In genomic region chr11:120818097-120818496, GRCh38 we compare ENCODE assay signal across 28 cellular contexts.
"Had no signal": no experiment of that assay in that cellular context is flagged by ENCODE, and none has a peak within 500 bp of the region (broad histone marks: within the 10 kb centered on the region; RNA-seq: fewer than 3 reads in every experiment).

No MANE protein-coding gene starts in this region.

- H3K4me1 Mint-ChIP-seq: endodermal cell had no signal

- H3K9me3 Mint-ChIP-seq: dendritic cell treated with granulocyte-macrophage colony-stimulating factor and Interleukin-4, amounts not matched to agents 40 ng/mL and 50 ng/mL, for 4 days; effector memory CD8-positive, alpha-beta T cell; endodermal cell had no signal

- H3K27ac Mint-ChIP-seq: dendritic cell treated with granulocyte-macrophage colony-stimulating factor and Interleukin-4, amounts not matched to agents 40 ng/mL and 50 ng/mL, for 4 days; effector memory CD8-positive, alpha-beta T cell; endodermal cell had no signal

- H3K4me1 ChIP-seq: colonic mucosa, esophagus muscularis mucosa, foreskin keratinocyte, gastrocnemius medialis, gastroesophageal sphincter had no signal

- H3K27me3 ChIP-seq: colonic mucosa, dorsolateral prefrontal cortex, foreskin keratinocyte had no signal

- H3K4me3 Mint-ChIP-seq: dendritic cell treated with granulocyte-macrophage colony-stimulating factor and Interleukin-4, amounts not matched to agents 40 ng/mL and 50 ng/mL, for 4 days; effector memory CD8-positive, alpha-beta T cell; endodermal cell had no signal

- ATAC-seq: effector memory CD8-positive, alpha-beta T cell; esophagus mucosa; foreskin keratinocyte; gastrocnemius medialis; gastroesophageal sphincter had no signal

- DNase-seq: colonic mucosa; cortex of kidney; dermis blood vessel endothelial cell; dorsolateral prefrontal cortex; effector CD4-positive, alpha-beta T cell; effector CD8-positive, alpha-beta T cell; effector memory CD4-positive, alpha-beta T cell; effector memory CD8-positive, alpha-beta T cell; endodermal cell; erythroblast; esophagus squamous epithelium; foreskin fibroblast; foreskin keratinocyte; foreskin melanocyte; gastrocnemius medialis; glutamatergic neuron; head of caudate nucleus; heart left ventricle had no signal

- H3K9me3 ChIP-seq: colonic mucosa, esophagus muscularis mucosa, esophagus squamous epithelium, gastrocnemius medialis, gastroesophageal sphincter, heart left ventricle had no signal

- H3K27ac ChIP-seq: colonic mucosa, coronary artery, dorsolateral prefrontal cortex, epithelial cell of prostate, esophagus muscularis mucosa, esophagus squamous epithelium, foreskin keratinocyte, gastrocnemius medialis, gastroesophageal sphincter, heart left ventricle had no signal

- H3K36me3 ChIP-seq: colonic mucosa, esophagus muscularis mucosa, esophagus squamous epithelium, gastrocnemius medialis, gastroesophageal sphincter, heart left ventricle had no signal

- FAIRE-seq: colon, endometrium, endothelial cell of umbilical vein, frontal cortex had no signal

- H3K4me3 ChIP-seq: colonic mucosa, coronary artery, dorsolateral prefrontal cortex, esophagus muscularis mucosa, esophagus squamous epithelium, gastrocnemius medialis, gastroesophageal sphincter, heart left ventricle had no signal
